Comparison of ENCODE assay signal across 11 cellular contexts in the genomic region with DNA sequence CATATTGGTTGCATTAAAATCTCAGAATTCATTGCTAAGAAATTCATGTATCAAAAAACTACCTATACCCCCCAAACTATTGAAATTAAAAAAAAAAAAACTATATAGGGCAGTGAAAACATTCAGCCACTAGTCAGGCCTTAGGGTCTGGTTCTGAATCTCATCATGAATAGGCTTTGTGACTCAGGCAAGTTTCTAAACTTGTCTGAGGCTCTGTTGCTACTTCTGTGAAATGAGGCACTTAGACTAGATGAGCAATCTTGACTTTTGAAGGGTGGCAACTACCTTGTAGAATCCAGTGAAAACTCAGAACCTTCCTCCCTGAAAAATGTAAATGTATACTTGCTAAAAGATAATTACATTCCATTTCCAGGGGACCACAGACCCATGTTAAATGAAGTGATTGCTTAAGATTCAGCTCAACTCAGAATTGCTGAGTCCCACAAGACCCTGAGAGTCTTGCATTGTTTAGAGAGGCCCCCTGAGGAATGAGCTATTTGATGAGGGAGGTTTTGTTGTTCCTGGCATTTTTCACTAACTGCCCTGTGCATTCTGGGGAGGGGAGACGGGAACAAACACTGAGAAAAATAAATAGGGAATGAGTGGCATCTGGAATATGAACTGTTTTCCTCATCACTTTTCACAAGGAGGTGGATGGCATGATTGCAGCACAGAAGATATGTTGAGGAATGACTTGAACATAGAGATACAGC. TPM values are rescaled to one million over a fixed set of nuclear protein-coding genes. Genes with fewer than 3 reads are reported as not detected.
A peak's percentile ranks its signal among the peaks of the same experiment; 100 is the strongest.
DNase-seq lines count a peak whose midpoint lies in the region; ATAC-seq, FAIRE-seq and TF ChIP-seq lines count a peak whose summit lies in the region.
"Had no signal": no experiment of that assay in that cellular context is flagged by ENCODE, and none has a peak within 500 bp of the region (broad histone marks: within the 10 kb centered on the region; RNA-seq: fewer than 3 reads in every experiment).

No MANE protein-coding gene starts in this region.

- no peak overlapping the region for H3K4me3 Mint-ChIP-seq in MCF 10A (ENCODE audit: unreplicated experiment)

- ATAC-seq in K562 (no peak), upper lobe of right lung (no peak), HG03521 (IDR thresholded peaks at IDR 0.05; ENCODE audit: unreplicated experiment) (no peak)

- H3K36me3 ChIP-seq in breast epithelium (no peaks in the 10 kb centered on the region), K562 (ENCODE audit: control insufficient read depth, insufficient read depth, low read length) (peaks cover 16% of the 10 kb centered on the region; the same call in 2 of the 3 replicates), kidney (ENCODE audit: control insufficient read depth in 1 of 2, insufficient read depth in 2 of 2, low read length in 2 of 2) (no peaks in the 10 kb centered on the region), upper lobe of right lung (no peaks in the 10 kb centered on the region)
- H3K36me3 ChIP-seq: BE2C had no signal

- intact Hi-C loops in MCF 10A (cut with micrococcal nuclease): loop anchor here (2.0 to 10.0 kb wide), 2 partner anchors 29 to 161 kb away; partner anchors contain the start of gene RAI14
- intact Hi-C loops in breast epithelium (cut with DNase I; ENCODE audit: low total_unique reads): no loop called here
- intact Hi-C loops in K562 (cut with micrococcal nuclease): loop anchor here (2.0 to 5.0 kb wide), 2 partner anchors 163 to 211 kb away; no protein-coding TSS in a partner anchor
- intact Hi-C loops in kidney (cut with DNase I): no loop called here
- intact Hi-C loops in upper lobe of right lung (cut with DNase I): no loop called here

- no peak for TF ChIP-seq RAD21 in K562 (CRISPR knock-in tag; conservative IDR thresholded peaks at IDR 0.05 in 1 of 2, IDR thresholded peaks at IDR 0.05 in 1 of 2)

- POLR2A ChIA-PET in MCF 10A (lab: Yijun Ruan, JAX) (interaction anchor here (1.1 kb wide), 1 partner anchor 30 kb away, joined by 3 read pairs; no protein-coding TSS in a partner anchor), K562 (lab: Yijun Ruan, JAX) (interaction anchor here (0.6 to 2.8 kb wide), 4 partner anchors 14 to 183 kb away, joined by 3 to 26 read pairs (median 4); no protein-coding TSS in a partner anchor)

- no peak for TF ChIP-seq EP300 in K562 (IDR thresholded peaks at IDR 0.05; ENCODE audit: low read length)

- no peak for TF ChIP-seq CTCF in MCF 10A (IDR thresholded peaks at IDR 0.05; ENCODE audit: unreplicated experiment)
- TF ChIP-seq CTCF in breast epithelium (IDR thresholded peaks at IDR 0.05): no peak
- TF ChIP-seq CTCF in K562 (IDR thresholded peaks at IDR 0.05 in 2 of 3, conservative IDR thresholded peaks at IDR 0.05 in 1 of 3; ENCODE audit: insufficient read depth in 2 of 3, low read depth in 1 of 3, low read length in 3 of 3): no peak
- TF ChIP-seq CTCF in kidney (IDR thresholded peaks at IDR 0.05; ENCODE audit: borderline replicate concordance, extremely low read depth, insufficient read depth): no peak
- TF ChIP-seq CTCF in upper lobe of right lung (IDR thresholded peaks at IDR 0.05): no peak

- H3K36me3 Mint-ChIP-seq in MCF 10A (ENCODE audit: insufficient read depth, unreplicated experiment): peaks cover 13% of the 10 kb centered on the region

- H3K4me2 ChIP-seq in K562 (ENCODE audit: insufficient read depth, low read length): 0 out of 2 replicates have a peak overlapping the region, but pooled peaks have one; percentile 13

- H4K20me1 ChIP-seq in K562 (replicated peaks; ENCODE audit: control insufficient read depth, insufficient read depth, low read length): no peaks in the 10 kb centered on the region

- in situ Hi-C loops in K562 (cut with MboI) (no loop called here), G401 (cut with HindIII; ENCODE audit: low sequenced_read_pairs) (no loop called here)

- no TSS peak for BruUV-seq in MCF 10A (replicated peaks; lab: Mats Ljungman, UMichigan)
- no TSS peak for BruUV-seq in K562 (replicated peaks; lab: Mats Ljungman, UMichigan)

- 44% methylated on average over 1 of the region's 1 CpG for WGBS in K562 (ENCODE audit: insufficient coverage, low coverage, missing lambda C conversion rate)

- DNase-seq in MCF 10A (ENCODE audit: unreplicated experiment): peak; percentile 30
- DNase-seq in breast epithelium (ENCODE audit: low spot score in 2 of 2): no peak
- DNase-seq in K562 (ENCODE audit: extremely low read depth in 1 of 4, low spot score in 3 of 4): no peak
- DNase-seq in kidney: no peak
- no peak for DNase-seq in upper lobe of right lung
- no peak for DNase-seq in G401 (ENCODE audit: low spot score)
- DNase-seq in activated CD4-positive, alpha-beta T cell treated with anti-CD3 and anti-CD28 coated beads, Interleukin-2, amount 50 U/mL, for 1 hour: no peak
- DNase-seq: BE2C, NCI-H2171 treated with DMSO at 0.1 percent for 48 hours, T-helper 9 cell had no signal

- TF ChIP-seq POLR2A in breast epithelium (IDR thresholded peaks at IDR 0.05): no peak
- no peak for TF ChIP-seq POLR2A in K562 (conservative IDR thresholded peaks at IDR 0.05)

- no peak overlapping the region for H3K9ac ChIP-seq in K562 (ENCODE audit: insufficient read depth in 1 of 2, low read depth in 2 of 2, low read length in 2 of 2)
- no peak overlapping the region for H3K9ac ChIP-seq in kidney (ENCODE audit: low read length in 2 of 2)

- H3K4me3 ChIP-seq in breast epithelium (no peak overlapping the region), K562 (no peak overlapping the region), kidney (ENCODE audit: low read length in 2 of 2) (no peak overlapping the region), upper lobe of right lung (no peak overlapping the region)

- no peaks in the 10 kb centered on the region for H3K27me3 Mint-ChIP-seq in MCF 10A (ENCODE audit: insufficient read depth, unreplicated experiment)

- no peaks in the 10 kb centered on the region for H3K27me3 ChIP-seq in breast epithelium
- no peaks in the 10 kb centered on the region for H3K27me3 ChIP-seq in K562 (ENCODE audit: control insufficient read depth in 2 of 2, insufficient read depth in 2 of 2, low read length in 2 of 2)
- no peaks in the 10 kb centered on the region for H3K27me3 ChIP-seq in upper lobe of right lung
- H3K27me3 ChIP-seq: BE2C had no signal

- FAIRE-seq in K562 (lab: Jason Lieb, UNC): no peak
- FAIRE-seq in kidney (lab: Jason Lieb, UNC): no peak

- H3K27ac ChIP-seq in breast epithelium (no peak overlapping the region), K562 (ENCODE audit: extremely low read depth, low read depth, low read length) (peak overlapping the region; percentile 18; the same call in 2 of the 3 replicates), kidney (ENCODE audit: low read depth in 2 of 2, low read length in 2 of 2) (peak overlapping the region; percentile 18 to 32), upper lobe of right lung (peak overlapping the region; percentile 67)

- peak overlapping the region; percentile 55 for H3K27ac Mint-ChIP-seq in MCF 10A (ENCODE audit: low read depth, unreplicated experiment)

- H3K9me1 ChIP-seq in K562 (ENCODE audit: control insufficient read depth, insufficient read depth, low read length): no peaks in the 10 kb centered on the region

- H3K79me2 ChIP-seq in K562 (ENCODE audit: control insufficient read depth, insufficient read depth, low read length): peaks cover 46% of the 10 kb centered on the region

- CTCF ChIA-PET in MCF 10A (lab: Yijun Ruan, JAX) (interaction anchor here (0.6 to 5.8 kb wide), 7 partner anchors 7 to 213 kb away, joined by 3 to 29 read pairs (median 3); partner anchors contain the start of gene TTC23L), K562 (lab: Yijun Ruan, JAX; ENCODE audit: low intra/inter-chr PET ratio) (no interaction called here)

- no peak overlapping the region for H2AFZ ChIP-seq in K562 (ENCODE audit: low read depth, low read length)

- H3K9me3 Mint-ChIP-seq in MCF 10A (ENCODE audit: unreplicated experiment): no peaks in the 10 kb centered on the region

- H3K9me3 ChIP-seq in breast epithelium: no peaks in the 10 kb centered on the region
- H3K9me3 ChIP-seq in K562 (replicated peaks; ENCODE audit: control insufficient read depth, insufficient read depth, low read depth, low read length): no peaks in the 10 kb centered on the region
- H3K9me3 ChIP-seq in kidney (ENCODE audit: control insufficient read depth in 1 of 2, low read length in 2 of 2): no peaks in the 10 kb centered on the region
- H3K9me3 ChIP-seq in upper lobe of right lung: no peaks in the 10 kb centered on the region
- H3K9me3 ChIP-seq: BE2C had no signal

- H3K4me1 Mint-ChIP-seq in MCF 10A (ENCODE audit: insufficient read depth, unreplicated experiment): peaks cover 16% of the 10 kb centered on the region

- H3K4me1 ChIP-seq in breast epithelium: no peaks in the 10 kb centered on the region
- H3K4me1 ChIP-seq in K562 (replicated peaks in 1 of 2; ENCODE audit: control insufficient read depth in 2 of 2, insufficient read depth in 2 of 2, low read length in 2 of 2): peaks cover 13 to 29% of the 10 kb centered on the region in 2 experiments; a peak in 4 of 5 replicates
- H3K4me1 ChIP-seq in kidney (ENCODE audit: control insufficient read depth in 1 of 2, insufficient read depth in 1 of 2, low read depth in 1 of 2, low read length in 2 of 2): peaks cover 18 to 30% of the 10 kb centered on the region in 2 donors
- peaks cover 6% of the 10 kb centered on the region for H3K4me1 ChIP-seq in upper lobe of right lung
- H3K4me1 ChIP-seq: BE2C had no signal

RNA-seq across cellular contexts. Expression of gene RAI14, which starts 29.5 kb away (rescaled TPM):
- total RNA-seq in MCF 10A (2022) (47.6 and 47.9 TPM in 2 replicates), breast epithelium (10 to 100 TPM; 12.5 to 38.7 (median 22.4) TPM), K562 (2014; rRNA removed) (26.2 and 28.7 TPM in 2 replicates), K562 (2014; rRNA removed; fragmentation: Illumina TruSeq; extraction: Trizol) (36.6 and 41.5 TPM in 2 replicates), K562 (2015; rRNA removed; fragmentation: Illumina TruSeq; extraction: Trizol) (24.9 and 26.9 TPM in 2 replicates), K562 (2021) (52.4 and 58.6 TPM in 2 replicates), kidney (60.3 TPM), upper lobe of right lung (79.6 TPM)
- total RNA-seq in K562 (2011; cell fraction: chromatin; rRNA removed; ENCODE audit: low replicate concordance): 38.2 and 39.6 TPM in 2 replicates
- total RNA-seq in K562 (2011; cell fraction: nucleolus; rRNA removed): 12.7 and 17.1 TPM in 2 replicates
- total RNA-seq in K562 (2011; cell fraction: nucleoplasm; rRNA removed): 23.8 and 35.0 TPM in 2 replicates
- polyA plus RNA-seq in K562 (2011; rRNA removed) (21.1 and 34.8 TPM in 2 replicates), K562 (2014; fragmentation: Illumina TruSeq; extraction: Trizol) (44.7 and 45.1 TPM in 2 replicates), K562 (2014; fragmentation: Nextera tagmentation; extraction: Ambion mirVana) (10 to 100 TPM; 11.3 to 12.6 TPM), K562 (2014; rRNA removed) (25.8 and 82.5 TPM in 2 replicates), kidney (ENCODE audit: insufficient read depth, low read depth, low replicate concordance) (13.2 TPM)
- 16.5 and 29.9 TPM in 2 replicates for polyA plus RNA-seq in K562 (2011; cell fraction: cytosol; rRNA removed)
- 10.9 and 24.1 TPM in 2 replicates for polyA plus RNA-seq in K562 (2011; cell fraction: nucleus; rRNA removed)
- polyA plus RNA-seq in K562 (2012): 17.2 and 23.2 TPM in 2 replicates
- polyA minus RNA-seq in K562 (2011; rRNA and poly(A)+ RNA removed): 86.8 and 125 TPM in 2 replicates
- 23.6 and 23.8 TPM in 2 replicates for polyA minus RNA-seq in K562 (2011; cell fraction: cytosol; rRNA and poly(A)+ RNA removed)
- polyA minus RNA-seq in K562 (2011; cell fraction: nucleus; rRNA and poly(A)+ RNA removed): 8.6 and 11.3 TPM in 2 replicates
- 20.0 and 25.5 TPM in 2 replicates for total RNA-seq in G401 (2014; rRNA removed; shearing (Covaris generic))

Comparison
In these comparisons a context has a peak if more than half of its experiments do, and no peak if none do; other contexts are left out.
1. intact Hi-C loops: an anchor here in MCF 10A (2.0 to 10.0 kb wide) and K562 (2.0 to 5.0 kb wide); none called in breast epithelium, kidney and upper lobe of right lung.
2. H3K27ac ChIP-seq: peak in K562 (single experiment), kidney (2 of 2) and upper lobe of right lung (single experiment); none in breast epithelium (0 of 2).